14 cellular contexts compared by ENCODE assay signal in genomic region chr15:42094512-42094963, GRCh38. TPM values are rescaled to one million over a fixed set of nuclear protein-coding genes. Genes with fewer than 3 reads are reported as not detected.
A peak's percentile ranks its signal among the peaks of the same experiment; 100 is the strongest.
DNase-seq lines count a peak whose midpoint lies in the region; ATAC-seq, FAIRE-seq and TF ChIP-seq lines count a peak whose summit lies in the region.
"Had no signal": no experiment of that assay in that cellular context is flagged by ENCODE, and none has a peak within 500 bp of the region (broad histone marks: within the 10 kb centered on the region; RNA-seq: fewer than 3 reads in every experiment).

TSS of gene PLA2G4D (minus strand) at chr15:42094562. CDS start at chr15:42094459, 103 bp downstream.

- H3K79me2 ChIP-seq in H9 (ENCODE audit: insufficient read depth, low read length), result no peaks in the 10 kb centered on the region
- no peaks in the 10 kb centered on the region for H3K79me2 ChIP-seq in GM12878 (ENCODE audit: control insufficient read depth, insufficient read depth, low read length)

- H4K8ac ChIP-seq in H9 (replicated peaks; ENCODE audit: insufficient read length, low read depth, low read length), result no peak within 1 kb of the TSS

- SMC1A ChIA-PET in GM12878 (lab: Charles Lee; ENCODE audit: uncharacterized antibody, unreplicated experiment), result no interaction called here

- no peaks in the 10 kb centered on the region for H3K27me3 Mint-ChIP-seq in H9 (ENCODE audit: low read depth)
- peaks cover 0 to 5% of the 10 kb centered on the region in 2 donors for H3K27me3 Mint-ChIP-seq in stimulated activated naive B cell treated with anti-CD40 and anti-IgM and Interleukin-4, amounts not matched to agents 10 μg/mL and 1 μg/mL and 100 μg/mL, for 72 hours

- no TSS peak for BruUV-seq in GM12878 (replicated peaks; lab: Mats Ljungman, UMichigan)

- no peak within 1 kb of the TSS for H2BK120ac ChIP-seq in H9 (ENCODE audit: low read depth, low read length, poor library complexity, severe bottlenecking)

- peak within 1 kb of the TSS; percentile 12; the same call in 1 of the 2 replicates for H3K14ac ChIP-seq in H9 (ENCODE audit: insufficient read depth, low read length)

- H3K18ac ChIP-seq in H9 (ENCODE audit: insufficient read length, low read depth, low read length), result no peak within 1 kb of the TSS

- no peak within 1 kb of the TSS for H3K27ac ChIP-seq in H9 (ENCODE audit: insufficient read length, low read depth, low read length)
- no peak within 1 kb of the TSS for H3K27ac ChIP-seq in GM12878 (ENCODE audit: control insufficient read depth, insufficient read depth)
- no peak within 1 kb of the TSS for H3K27ac ChIP-seq in psoas muscle
- H3K27ac ChIP-seq: thoracic aorta had no signal

- H3K27me3 ChIP-seq in H9 (ENCODE audit: insufficient read depth, low read length) (no peaks in the 10 kb centered on the region), GM12878 (replicated peaks in 1 of 2; ENCODE audit: control insufficient read depth in 2 of 2, insufficient read depth in 2 of 2, low read length in 1 of 2) (no peaks in the 10 kb centered on the region; a peak in 1 of 4 replicates), psoas muscle (ENCODE audit: insufficient read depth in 3 of 3, low read length in 2 of 3) (no peaks in the 10 kb centered on the region)

- no peak for TF ChIP-seq EP300 in GM12878 (IDR thresholded peaks at IDR 0.05; ENCODE audit: borderline replicate concordance in 1 of 2, control insufficient read depth in 1 of 2, low read depth in 2 of 2, low read length in 2 of 2)

- H4K91ac ChIP-seq in H9 (ENCODE audit: insufficient read length, low read depth, low read length), result no peak within 1 kb of the TSS

- H2AFZ ChIP-seq in H9 (ENCODE audit: low read length) (no peak within 1 kb of the TSS), GM12878 (ENCODE audit: control insufficient read depth, low read depth, low read length) (no peak within 1 kb of the TSS)

- no CpG with 5 or more reads among the region's 6 CpGs for WGBS in H9 (ENCODE audit: extremely low coverage, insufficient read length, low lambda C conversion rate)
- 39% methylated on average over 6 of the region's 6 CpGs for WGBS in GM12878 (ENCODE audit: insufficient coverage, insufficient replicate concordance, low lambda C conversion rate, missing lambda C conversion rate)
- 72 to 78% (median 72%) methylated on average over 6 of the region's 6 CpGs for WGBS in psoas muscle, 3 donors

- peak; percentile 66 for ATAC-seq in GM12878
- peak in 1 of 2 donors; percentile 12 for ATAC-seq in stimulated activated naive B cell treated with anti-CD40 and anti-IgM and Interleukin-4, amounts not matched to agents 10 μg/mL and 1 μg/mL and 100 μg/mL, for 72 hours (replicated peaks)
- no peak for ATAC-seq in psoas muscle
- ATAC-seq: activated T-helper 17 cell treated with anti-CD3 and anti-CD28 coated beads, Interleukin-2, amount 50 U/mL, for 72 hours; natural killer cell had no signal

- H3K23me2 ChIP-seq in H9 (ENCODE audit: insufficient read length, low read depth, low read length, poor library complexity, severe bottlenecking), result no peaks in the 10 kb centered on the region

- POLR2A ChIA-PET in GM12878 (lab: Charles Lee), result no interaction called here

- H3K79me1 ChIP-seq in H9 (ENCODE audit: insufficient read depth, low read depth, low read length, poor library complexity, severe bottlenecking), result no peaks in the 10 kb centered on the region

- no peak within 1 kb of the TSS for H4K5ac ChIP-seq in H9 (ENCODE audit: insufficient read length, low read depth, low read length)

- no peaks in the 10 kb centered on the region for H3K9me3 ChIP-seq in H9 (ENCODE audit: control insufficient read depth, low read depth, low read length)
- no peaks in the 10 kb centered on the region; the same call in 2 of the 3 replicates for H3K9me3 ChIP-seq in GM12878 (replicated peaks; ENCODE audit: control insufficient read depth, insufficient read depth, low read length)
- H3K9me3 ChIP-seq in psoas muscle, result no peaks in the 10 kb centered on the region
- H3K9me3 ChIP-seq: thoracic aorta had no signal

- TF ChIP-seq RAD21 in GM12878 (IDR thresholded peaks at IDR 0.05; ENCODE audit: insufficient read depth, low read depth, low read length), result no peak

- CTCF ChIA-PET in GM12878 (lab: Yijun Ruan, JAX), result interaction anchor here (0.8 to 0.9 kb wide), 2 partner anchors 11 to 44 kb away, joined by 3 read pairs; no protein-coding TSS in a partner anchor

- H3K4me3 Mint-ChIP-seq in H9, result no peak within 1 kb of the TSS
- H3K4me3 Mint-ChIP-seq in stimulated activated naive B cell treated with anti-CD40 and anti-IgM and Interleukin-4, amounts not matched to agents 10 μg/mL and 1 μg/mL and 100 μg/mL, for 72 hours, result no peak within 1 kb of the TSS
- H3K4me3 Mint-ChIP-seq: activated T-helper 17 cell treated with anti-CD3 and anti-CD28 coated beads, Interleukin-2, amount 50 U/mL, for 72 hours; natural killer cell had no signal

- H2BK20ac ChIP-seq in H9 (ENCODE audit: low read depth, low read length, poor library complexity, severe bottlenecking), result no peak within 1 kb of the TSS

- H3K56ac ChIP-seq in H9 (ENCODE audit: insufficient read length, low read depth, low read length), result no peak within 1 kb of the TSS

- peaks cover 11 to 13% of the 10 kb centered on the region in 2 experiments for H3K4me1 Mint-ChIP-seq in H9
- H3K4me1 Mint-ChIP-seq in stimulated activated naive B cell treated with anti-CD40 and anti-IgM and Interleukin-4, amounts not matched to agents 10 μg/mL and 1 μg/mL and 100 μg/mL, for 72 hours, result peaks cover 0 to 6% of the 10 kb centered on the region in 2 donors
- H3K4me1 Mint-ChIP-seq: natural killer cell had no signal

- RAD21 ChIA-PET in GM12878 (lab: Charles Lee; ENCODE audit: unreplicated experiment), result interaction anchor here (1.1 kb wide), 1 partner anchor 39 kb away, joined by 3 read pairs; no protein-coding TSS in a partner anchor

- H3T11ph ChIP-seq in H9 (ENCODE audit: low read length), result no peak within 1 kb of the TSS

- H4K20me1 ChIP-seq in H9 (ENCODE audit: control insufficient read depth, insufficient read depth, insufficient read length) (no peaks in the 10 kb centered on the region), GM12878 (ENCODE audit: control insufficient read depth, insufficient read depth) (no peaks in the 10 kb centered on the region)

- DNase-seq in H9, result peak; percentile 56
- DNase-seq in NCI-H2081 (lab: John Stamatoyannopoulos, UW), result peak; percentile 78 to 84
- DNase-seq in GM12878 (ENCODE audit: low read depth, low spot score), result no peak
- no peak for DNase-seq in stimulated activated naive B cell treated with anti-CD40 and anti-IgM and Interleukin-4, amounts not matched to agents 10 μg/mL and 1 μg/mL and 100 μg/mL, for 72 hours
- no peak for DNase-seq in psoas muscle
- no peak for DNase-seq in NK-92 treated with Interleukin-12 subunit alpha and Interleukin-12 subunit beta, amount 100 ng/mL, for 24 hours (lab: John Stamatoyannopoulos, UW)
- no peak for DNase-seq in cerebellar nuclear complex (lab: John Stamatoyannopoulos, UW)
- DNase-seq: effector CD8-positive, alpha-beta T cell; HCEC 1CT; kidney glomerular epithelial cell; natural killer cell had no signal

- H3K36me3 Mint-ChIP-seq in H9 (ENCODE audit: insufficient read depth in 1 of 3, low read depth in 3 of 3), result no peaks in the 10 kb centered on the region; a peak in 1 of 7 replicates
- H3K36me3 Mint-ChIP-seq in stimulated activated naive B cell treated with anti-CD40 and anti-IgM and Interleukin-4, amounts not matched to agents 10 μg/mL and 1 μg/mL and 100 μg/mL, for 72 hours, result no peaks in the 10 kb centered on the region
- H3K36me3 Mint-ChIP-seq: natural killer cell had no signal

- H2AK5ac ChIP-seq in H9 (ENCODE audit: insufficient read length, low read length), result no peak within 1 kb of the TSS

- H3K4me1 ChIP-seq in H9 (ENCODE audit: insufficient read depth, low read length), result no peaks in the 10 kb centered on the region; the same call in 1 of the 2 replicates
- no peaks in the 10 kb centered on the region; the same call in 1 of the 2 replicates for H3K4me1 ChIP-seq in GM12878 (ENCODE audit: control insufficient read depth, insufficient read depth, low read length)
- peaks cover 9% of the 10 kb centered on the region for H3K4me1 ChIP-seq in psoas muscle

- no peak within 1 kb of the TSS for H3K23ac ChIP-seq in H9 (ENCODE audit: insufficient read length, low read depth, low read length)

- no peaks in the 10 kb centered on the region for H3K36me3 ChIP-seq in GM12878 (ENCODE audit: control insufficient read depth in 2 of 2, insufficient read depth in 2 of 2, low read length in 1 of 2)
- H3K36me3 ChIP-seq in psoas muscle (ENCODE audit: insufficient read depth in 1 of 2, low read depth in 1 of 2), result no peaks in the 10 kb centered on the region
- H3K36me3 ChIP-seq: thoracic aorta had no signal

- H3K9me3 Mint-ChIP-seq in H9, result no peaks in the 10 kb centered on the region
- no peaks in the 10 kb centered on the region for H3K9me3 Mint-ChIP-seq in stimulated activated naive B cell treated with anti-CD40 and anti-IgM and Interleukin-4, amounts not matched to agents 10 μg/mL and 1 μg/mL and 100 μg/mL, for 72 hours
- H3K9me3 Mint-ChIP-seq: activated T-helper 17 cell treated with anti-CD3 and anti-CD28 coated beads, Interleukin-2, amount 50 U/mL, for 72 hours; natural killer cell had no signal

- intact Hi-C loops in GM12878 (cut with micrococcal nuclease; ENCODE audit: unreplicated experiment), result no loop called here
- intact Hi-C loops in psoas muscle (cut with DNase I), result no loop called here

- H2BK12ac ChIP-seq in H9 (ENCODE audit: insufficient read length, low read depth, low read length), result no peak within 1 kb of the TSS

- in situ Hi-C loops in GM12878 (cut with MboI), result no loop called here

- no peak within 1 kb of the TSS for H3K9ac ChIP-seq in H9 (ENCODE audit: extremely low read depth, insufficient read length, low read length)
- H3K9ac ChIP-seq in GM12878 (ENCODE audit: control insufficient read depth, insufficient read depth, low read length), result no peak within 1 kb of the TSS

- H2BK15ac ChIP-seq in H9 (ENCODE audit: low read depth, low read length), result no peak within 1 kb of the TSS

- TF ChIP-seq CTCF in H9 (conservative IDR thresholded peaks at IDR 0.05) (no peak), GM12878 (IDR thresholded peaks at IDR 0.05 in 2 of 3, conservative IDR thresholded peaks at IDR 0.05 in 1 of 3; ENCODE audit: control insufficient read depth in 2 of 3, extremely low read depth in 1 of 3, insufficient read depth in 1 of 3, low read depth in 3 of 3, low read length in 3 of 3) (peak in 1 of 3 experiments; percentile 27; a peak in 2 of 6 replicates), psoas muscle (IDR thresholded peaks at IDR 0.05) (no peak)

- no peak within 1 kb of the TSS for H3K27ac Mint-ChIP-seq in H9
- peak within 1 kb of the TSS; percentile 48 for H3K27ac Mint-ChIP-seq in stimulated activated naive B cell treated with anti-CD40 and anti-IgM and Interleukin-4, amounts not matched to agents 10 μg/mL and 1 μg/mL and 100 μg/mL, for 72 hours
- H3K27ac Mint-ChIP-seq: activated T-helper 17 cell treated with anti-CD3 and anti-CD28 coated beads, Interleukin-2, amount 50 U/mL, for 72 hours; natural killer cell had no signal

- H3K4me2 ChIP-seq in H9 (ENCODE audit: insufficient read depth, insufficient read length, low read length) (no peak within 1 kb of the TSS), GM12878 (ENCODE audit: control insufficient read depth, insufficient read depth) (no peak within 1 kb of the TSS)

- no peak within 1 kb of the TSS for H2BK5ac ChIP-seq in H9 (ENCODE audit: insufficient read length, low read length)

- no peak for TF ChIP-seq POLR2A in GM12878 (IDR thresholded peaks at IDR 0.05; ENCODE audit: low read depth, low read length)

- H3K4ac ChIP-seq in H9 (ENCODE audit: low read depth, low read length), result no peak within 1 kb of the TSS

- no peak for FAIRE-seq in GM12878 (lab: Jason Lieb, UNC)
- FAIRE-seq: D721Med had no signal

- H3K4me3 ChIP-seq in GM12878 (no peak within 1 kb of the TSS), psoas muscle (no peak within 1 kb of the TSS)
- H3K4me3 ChIP-seq: thoracic aorta had no signal

RNA-seq across cellular contexts. Expression of gene PLA2G4D, which starts in this region (rescaled TPM):
- total RNA-seq in H9 (2021), result 0.33 TPM in 1 of 2 replicates, not detected in the other
- total RNA-seq in GM12878 (2013; cell fraction: nucleolus; rRNA removed), result not detected in 2 replicates
- total RNA-seq in GM12878 (2014; rRNA removed), result not detected in 2 replicates
- total RNA-seq in GM12878 (2014; rRNA removed; fragmentation: Illumina TruSeq; extraction: Trizol), result not detected in 2 replicates
- total RNA-seq in GM12878 (2021), result not detected in 2 replicates
- not detected for polyA plus RNA-seq in GM12878 (2011; ENCODE audit: low read depth)
- 0.03 TPM in 1 of 2 replicates, not detected in the other for polyA plus RNA-seq in GM12878 (2011; rRNA removed)
- 0.02 TPM in 1 of 2 replicates, not detected in the other for polyA plus RNA-seq in GM12878 (2011; cell fraction: cytosol; rRNA removed)
- 0.06 TPM in 1 of 2 replicates, not detected in the other for polyA plus RNA-seq in GM12878 (2011; cell fraction: nucleus; rRNA removed)
- not detected in 2 replicates for polyA plus RNA-seq in GM12878 (2012)
- polyA plus RNA-seq in GM12878 (2014; fragmentation: Illumina TruSeq; extraction: Trizol), result not detected in 2 replicates
- polyA plus RNA-seq in GM12878 (2014; fragmentation: Nextera tagmentation; extraction: Ambion mirVana), result not detected
- polyA plus RNA-seq in GM12878 (2014; rRNA removed), result 0.06 TPM in 1 of 2 replicates, not detected in the other
- polyA plus RNA-seq in GM12878 (2016; fragmentation: Nextera tagmentation; extraction: Ambion mirVana), result not detected
- not detected in 2 replicates for polyA minus RNA-seq in GM12878 (2011; rRNA and poly(A)+ RNA removed)
- polyA minus RNA-seq in GM12878 (2011; cell fraction: cytosol; rRNA and poly(A)+ RNA removed), result not detected in 2 replicates
- polyA minus RNA-seq in GM12878 (2011; cell fraction: nucleus; rRNA and poly(A)+ RNA removed), result not detected in 2 replicates
- total RNA-seq in psoas muscle, result not detected
- polyA plus RNA-seq in psoas muscle, result not detected
- total RNA-seq: natural killer cell, thoracic aorta had no signal

Comparison
In these comparisons a context has a peak if more than half of its experiments do, and no peak if none do; other contexts are left out.
1. Peak in DNase-seq in H9; RNA of the gene not detected or under 1 TPM.
2. Peak in ATAC-seq in GM12878; RNA of the gene not detected or under 1 TPM.
3. DNase-seq: peak in NCI-H2081 (2 of 2); none in GM12878 (single experiment), stimulated activated naive B cell treated with anti-CD40 and anti-IgM and Interleukin-4, amounts not matched to agents 10 μg/mL and 1 μg/mL and 100 μg/mL, for 72 hours (single experiment), psoas muscle (0 of 2), NK-92 treated with Interleukin-12 subunit alpha and Interleukin-12 subunit beta, amount 100 ng/mL, for 24 hours (single experiment) and cerebellar nuclear complex (0 of 2).